8 cellular contexts compared by ENCODE assay signal in the genomic region with DNA sequence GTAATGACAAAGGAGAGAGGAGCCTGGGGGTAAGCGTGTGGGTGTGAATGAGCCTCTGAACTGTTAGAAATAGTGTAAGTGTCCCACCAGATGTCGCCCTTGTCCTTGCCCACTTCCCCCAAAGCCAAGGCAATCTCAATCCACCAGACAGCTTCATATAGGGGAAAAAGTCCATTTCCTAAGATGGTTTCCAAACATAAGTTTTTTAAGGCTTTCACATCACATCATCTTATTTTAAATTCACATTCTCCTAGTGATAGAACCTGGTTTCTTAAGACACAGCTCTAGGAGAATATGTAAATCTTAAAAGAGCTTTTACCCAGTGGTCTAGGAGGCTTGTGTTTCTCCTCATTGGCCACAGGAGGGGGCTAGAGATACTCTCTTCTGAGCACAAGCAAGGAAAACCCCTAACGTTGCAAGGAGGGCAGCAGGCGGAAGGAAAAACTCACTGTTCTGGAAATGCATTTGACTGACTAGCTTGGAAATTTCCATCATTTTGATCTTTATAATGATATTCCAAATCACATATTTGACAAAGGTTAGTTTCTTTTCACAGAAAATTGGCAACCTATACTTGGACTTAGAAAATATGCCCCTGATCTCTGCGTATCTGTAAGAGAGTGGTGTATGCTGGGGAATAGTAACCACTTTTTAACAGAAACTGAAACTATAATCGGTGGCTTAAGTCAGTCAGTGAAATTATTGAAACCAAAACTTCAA. TPM values are rescaled to one million over a fixed set of nuclear protein-coding genes. Genes with fewer than 3 reads are reported as not detected.
DNase-seq lines count a peak whose midpoint lies in the region; ATAC-seq and TF ChIP-seq lines count a peak whose summit lies in the region.

No MANE protein-coding gene starts in this region.

- POLR2A ChIA-PET in activated CD8-positive, alpha-beta T cell treated with anti-CD3 and anti-CD28 coated beads for 36 hours (lab: Charles Lee), result interaction anchor here (0.6 to 1.4 kb wide), 6 partner anchors 10 to 314 kb away, joined by 3 to 7 read pairs (median 4); no protein-coding TSS in a partner anchor

- H3K9me3 Mint-ChIP-seq in activated CD8-positive, alpha-beta T cell treated with anti-CD3 and anti-CD28 coated beads for 36 hours, result peaks cover 3% of the 10 kb centered on the region
- H3K9me3 Mint-ChIP-seq in endodermal cell, result no peaks in the 10 kb centered on the region

- 44 to 67% methylated on average over 3 to 6 of the region's 6 CpGs for WGBS in endodermal cell (ENCODE audit: insufficient coverage in 1 of 2, insufficient read length in 1 of 2), 2 experiments

- peak overlapping the region; percentile 76 for H3K4me3 Mint-ChIP-seq in activated CD8-positive, alpha-beta T cell treated with anti-CD3 and anti-CD28 coated beads for 36 hours
- H3K4me3 Mint-ChIP-seq in endodermal cell, result no peak overlapping the region

- peak overlapping the region; percentile 95 for H3K27ac Mint-ChIP-seq in activated CD8-positive, alpha-beta T cell treated with anti-CD3 and anti-CD28 coated beads for 36 hours
- H3K27ac Mint-ChIP-seq in endodermal cell, result no peak overlapping the region

- peak; percentile 95 for TF ChIP-seq CTCF in activated CD8-positive, alpha-beta T cell treated with anti-CD3 and anti-CD28 coated beads for 36 hours (IDR thresholded peaks at IDR 0.05)
- TF ChIP-seq CTCF in endodermal cell (conservative IDR thresholded peaks at IDR 0.05), result peak; percentile 98

- H3K4me1 Mint-ChIP-seq in activated CD8-positive, alpha-beta T cell treated with anti-CD3 and anti-CD28 coated beads for 36 hours (ENCODE audit: low read depth), result peaks cover 16% of the 10 kb centered on the region
- H3K4me1 Mint-ChIP-seq in endodermal cell, result peaks cover 3% of the 10 kb centered on the region

- H3K36me3 ChIP-seq in endodermal cell (ENCODE audit: control insufficient read depth, insufficient read depth, low read length) (no peaks in the 10 kb centered on the region), mucosa of rectum (ENCODE audit: control insufficient read depth in 2 of 2, insufficient read depth in 2 of 2, low read length in 2 of 2) (peaks cover 0 to 1% of the 10 kb centered on the region in 2 donors)

- H3K4me3 ChIP-seq in endodermal cell (ENCODE audit: low read length) (no peak overlapping the region), mucosa of rectum (ENCODE audit: low read length in 2 of 2) (peak overlapping the region; percentile 34 to 77)

- H3K9ac ChIP-seq in endodermal cell (ENCODE audit: extremely low read depth, low read length, poor library complexity, severe bottlenecking) (no peak overlapping the region), mucosa of rectum (ENCODE audit: low read depth in 1 of 2, low read length in 2 of 2) (peak overlapping the region; percentile 41 to 56)

- peak; percentile 87 for ATAC-seq in GM19438 (IDR thresholded peaks at IDR 0.05; ENCODE audit: low read depth, unreplicated experiment)
- ATAC-seq in HG03558 (IDR thresholded peaks at IDR 0.05; ENCODE audit: extremely low read depth, unreplicated experiment), result peak; percentile 61
- peak; percentile 94 for ATAC-seq in activated CD8-positive, alpha-beta T cell treated with anti-CD3 and anti-CD28 coated beads for 36 hours

- H3K27me3 ChIP-seq in endodermal cell (ENCODE audit: control insufficient read depth, insufficient read depth, low read length, poor library complexity, severe bottlenecking), result peaks cover 13% of the 10 kb centered on the region
- H3K27me3 ChIP-seq in mucosa of rectum (ENCODE audit: control insufficient read depth in 2 of 2, insufficient read depth in 2 of 2, low read length in 2 of 2), result no peaks in the 10 kb centered on the region

- no peaks in the 10 kb centered on the region for H3K27me3 Mint-ChIP-seq in activated CD8-positive, alpha-beta T cell treated with anti-CD3 and anti-CD28 coated beads for 36 hours
- peaks cover 17% of the 10 kb centered on the region for H3K27me3 Mint-ChIP-seq in endodermal cell (ENCODE audit: insufficient read depth)

- no peaks in the 10 kb centered on the region for H3K9me3 ChIP-seq in endodermal cell (ENCODE audit: control insufficient read depth, low read length)
- H3K9me3 ChIP-seq in mucosa of rectum (ENCODE audit: control insufficient read depth in 2 of 2, low read length in 2 of 2), result no peaks in the 10 kb centered on the region

- H3K36me3 Mint-ChIP-seq in activated CD8-positive, alpha-beta T cell treated with anti-CD3 and anti-CD28 coated beads for 36 hours (ENCODE audit: low read depth), result peaks cover 14% of the 10 kb centered on the region
- H3K36me3 Mint-ChIP-seq in endodermal cell (ENCODE audit: low read depth), result no peaks in the 10 kb centered on the region

- no peaks in the 10 kb centered on the region for H3K4me1 ChIP-seq in endodermal cell (ENCODE audit: control insufficient read depth, insufficient read depth, low read length)
- H3K4me1 ChIP-seq in mucosa of rectum (ENCODE audit: control insufficient read depth in 2 of 2, insufficient read depth in 2 of 2, low read length in 2 of 2), result no peaks in the 10 kb centered on the region

- intact Hi-C loops in activated CD8-positive, alpha-beta T cell treated with anti-CD3 and anti-CD28 coated beads for 36 hours (cut with micrococcal nuclease), result loop anchor here (1.0 to 10.0 kb wide), 6 partner anchors 14 to 314 kb away; partner anchors contain the start of genes C1orf52 and MCOLN2

- H3K27ac ChIP-seq in endodermal cell (ENCODE audit: low read depth, low read length) (no peak overlapping the region), mucosa of rectum (ENCODE audit: low read depth in 2 of 2, low read length in 2 of 2) (peak overlapping the region; percentile 2 to 33)

- DNase-seq in CMK (ENCODE audit: low read depth) (peak; percentile 50), NCI-H774 (lab: John Stamatoyannopoulos, UW) (peak; percentile 74), endodermal cell (peak; percentile 85)
- DNase-seq in activated CD8-positive, alpha-beta T cell treated with anti-CD3 and anti-CD28 coated beads for 36 hours, result peak; percentile 84
- peak; percentile 62 for DNase-seq in stimulated activated CD8-positive, alpha-beta memory T cell treated with anti-CD3 and anti-CD28 coated beads, Interleukin-4, amount 100 ng/mL, for 48 hours

- CTCF ChIA-PET in activated CD8-positive, alpha-beta T cell treated with anti-CD3 and anti-CD28 coated beads for 36 hours (lab: Charles Lee), result interaction anchor here (0.5 to 5.3 kb wide), 96 partner anchors 10 to 520 kb away, joined by 3 to 167 read pairs (median 5); partner anchors contain the start of genes BCL10, C1orf52, DDAH1 and GNG5

RNA-seq across cellular contexts. Expression of gene LPAR3, which starts 51.9 kb away (rescaled TPM):
- total RNA-seq in activated CD8-positive, alpha-beta T cell treated with anti-CD3 and anti-CD28 coated beads for 36 hours, result under 1 TPM; 0.58 to 0.81 TPM
- 1 to 10 TPM in 1 of 2 donors, under 1 TPM in 1; 0.89 to 3.7 TPM for total RNA-seq in endodermal cell
- polyA plus RNA-seq in endodermal cell (2013, experiment 1 of 2), result 2.0 TPM
- polyA plus RNA-seq in endodermal cell (2013, experiment 2 of 2), result 1.7 TPM

RNA-seq across cellular contexts. Expression of gene MCOLN2, which starts 52.0 kb away (rescaled TPM):
- 10 to 100 TPM; 15.7 to 17.8 TPM for total RNA-seq in activated CD8-positive, alpha-beta T cell treated with anti-CD3 and anti-CD28 coated beads for 36 hours
- total RNA-seq in endodermal cell, result under 1 TPM; 0.20 to 0.29 TPM
- 0.46 TPM for polyA plus RNA-seq in endodermal cell (2013, experiment 1 of 2)
- not detected for polyA plus RNA-seq in endodermal cell (2013, experiment 2 of 2)

Comparison
In these comparisons a context has a peak if more than half of its experiments do, and no peak if none do; other contexts are left out.
1. RNA of gene MCOLN2, which starts 52.0 kb away (total RNA-seq): 15.7 to 17.8 TPM in activated CD8-positive, alpha-beta T cell treated with anti-CD3 and anti-CD28 coated beads for 36 hours; 0.20 to 0.29 TPM in endodermal cell; every median in the first group is over 10 times any median in the second.
2. Peak in every context shown above with its lines, with median percentiles within 50 percentile points of each other: DNase-seq and ATAC-seq.